In the genomic region with DNA sequence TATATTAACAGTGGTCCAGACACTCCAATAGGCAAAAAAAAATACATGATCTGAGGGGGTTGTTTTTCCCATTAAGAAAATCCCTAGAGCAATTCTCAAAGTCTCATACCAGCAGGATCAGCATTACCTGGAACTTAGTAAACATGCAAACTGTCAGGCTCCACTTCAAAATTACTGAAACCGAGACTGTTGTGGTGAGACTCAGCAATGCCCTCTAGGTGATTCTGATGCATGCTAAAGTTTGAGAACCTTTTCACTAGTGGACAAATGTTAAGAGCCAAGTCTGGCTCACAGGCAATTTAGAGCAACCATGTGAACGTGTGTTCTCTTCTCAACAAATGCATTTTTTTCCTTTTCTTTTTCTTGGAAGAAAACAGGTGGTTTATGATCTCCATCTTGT, we compare ENCODE assay signal across 13 cellular contexts. TPM values are rescaled to one million over a fixed set of nuclear protein-coding genes. Genes with fewer than 3 reads are reported as not detected.
DNase-seq lines count a peak whose midpoint lies in the region; ATAC-seq and TF ChIP-seq lines count a peak whose summit lies in the region.
"Had no signal": no experiment of that assay in that cellular context is flagged by ENCODE, and none has a peak within 500 bp of the region (broad histone marks: within the 10 kb centered on the region; RNA-seq: fewer than 3 reads in every experiment).

No MANE protein-coding gene starts in this region.

- no peaks in the 10 kb centered on the region for H3K79me2 ChIP-seq in KMS-11 (ENCODE audit: insufficient read depth, low read depth)

- peak overlapping the region; percentile 81 for H3K4me2 ChIP-seq in KMS-11

- 86 to 87% methylated on average over 2 of the region's 2 CpGs for WGBS in heart right ventricle, 2 donors
- whole genome bisulfite sequencing in upper lobe of left lung, 2 donors = 83 to 88% methylated on average over 2 of the region's 2 CpGs

- no peaks in the 10 kb centered on the region for H4K20me1 ChIP-seq in KMS-11 (ENCODE audit: insufficient read depth)

- no peak overlapping the region for H3K4me3 ChIP-seq in KMS-11 (IDR thresholded peaks at IDR 0.05; ENCODE audit: insufficient read depth, low read depth, low read length)
- no peak overlapping the region for H3K4me3 ChIP-seq in heart right ventricle
- no peak overlapping the region for H3K4me3 ChIP-seq in upper lobe of left lung

- H3K9me3 ChIP-seq in heart right ventricle (no peaks in the 10 kb centered on the region), upper lobe of left lung (no peaks in the 10 kb centered on the region)

- intact Hi-C loops in heart right ventricle (cut with DNase I) = no loop called here

- TF ChIP-seq EP300 in upper lobe of left lung (IDR thresholded peaks at IDR 0.05) = no peak

- H3K4me1 ChIP-seq in KMS-11 (ENCODE audit: low read depth, poor library complexity, severe bottlenecking) = peaks cover 37% of the 10 kb centered on the region
- no peaks in the 10 kb centered on the region for H3K4me1 ChIP-seq in heart right ventricle
- no peaks in the 10 kb centered on the region for H3K4me1 ChIP-seq in upper lobe of left lung

- ATAC-seq in GM18502 (IDR thresholded peaks at IDR 0.05; ENCODE audit: poor library complexity, unreplicated experiment) (peak; percentile 96), GM19463 (IDR thresholded peaks at IDR 0.05; ENCODE audit: unreplicated experiment) (peak; percentile 98), HG02884 (IDR thresholded peaks at IDR 0.05; ENCODE audit: unreplicated experiment) (peak; percentile 97), heart right ventricle (no peak), upper lobe of left lung (ENCODE audit: low FRiP score in 2 of 2) (no peak)
- ATAC-seq: stimulated activated naive CD8-positive, alpha-beta T cell treated with anti-CD3 and anti-CD28 coated beads, Interleukin-15, Interleukin-2, amounts not matched to agents 100 U/mL and 50 U/mL, for 24 hours had no signal

- H3K27ac ChIP-seq in KMS-11 (peak overlapping the region; percentile 66), heart right ventricle (no peak overlapping the region), upper lobe of left lung (no peak overlapping the region)
- H3K27ac ChIP-seq: WERI-Rb-1 had no signal

- TF ChIP-seq POLR2A in upper lobe of left lung (IDR thresholded peaks at IDR 0.05) = no peak

- no peaks in the 10 kb centered on the region for H3K27me3 ChIP-seq in KMS-11 (ENCODE audit: insufficient read depth, low read depth)
- H3K27me3 ChIP-seq in heart right ventricle = no peaks in the 10 kb centered on the region
- H3K27me3 ChIP-seq in upper lobe of left lung = no peaks in the 10 kb centered on the region

- 0 out of 2 replicates have a peak, but pooled peaks have one; percentile 28 for TF ChIP-seq CTCF in KMS-11 (conservative IDR thresholded peaks at IDR 0.05; ENCODE audit: low read depth, low read length)
- TF ChIP-seq CTCF in heart right ventricle (IDR thresholded peaks at IDR 0.05) = no peak
- TF ChIP-seq CTCF in upper lobe of left lung (IDR thresholded peaks at IDR 0.05) = no peak

- H3K36me3 ChIP-seq in KMS-11 (ENCODE audit: insufficient read depth) (no peaks in the 10 kb centered on the region), heart right ventricle (peaks cover 0 to 90% (median 15%) of the 10 kb centered on the region in 9 donors), upper lobe of left lung (peaks cover 0 to 39% (median 4%) of the 10 kb centered on the region in 4 donors)

- no peak overlapping the region for H3K9ac ChIP-seq in KMS-11

- no peak overlapping the region for H2AFZ ChIP-seq in KMS-11 (ENCODE audit: low read depth)

- DNase-seq in heart right ventricle (no peak), NCI-H446 treated with DMSO at 0.1 percent for 48 hours (lab: John Stamatoyannopoulos, UW) (no peak), upper lobe of left lung (no peak)
- no peak for DNase-seq in stimulated activated naive CD4-positive, alpha-beta T cell (lab: John Stamatoyannopoulos, UW)
- DNase-seq: NCI-H524; nephron progenitor cell; Right ventricle myocardium superior; stimulated activated naive CD8-positive, alpha-beta T cell treated with anti-CD3 and anti-CD28 coated beads, Interleukin-15, Interleukin-2, amounts not matched to agents 100 U/mL and 50 U/mL, for 24 hours; WERI-Rb-1 had no signal

RNA-seq across cellular contexts. Expression of a gene that starts 30.2 kb away (rescaled TPM):
- total RNA-seq in heart right ventricle = 10 to 100 TPM; 12.0 to 18.6 (median 15.5) TPM
- polyA plus RNA-seq in heart right ventricle = 10 to 100 TPM in 1 of 2 donors, 1 to 10 TPM in 1; 3.6 to 10.8 TPM
- total RNA-seq in upper lobe of left lung = 10 to 100 TPM in 3 of 6 donors, 1 to 10 TPM in 3; 6.9 to 24.2 (median 10.3) TPM

RNA-seq across cellular contexts. Expression of a gene that starts 38.2 kb away (rescaled TPM):
- 10 to 100 TPM; 53.4 to 94.9 (median 65.2) TPM for total RNA-seq in heart right ventricle
- 10 to 100 TPM; 13.1 to 21.9 TPM for polyA plus RNA-seq in heart right ventricle
- 10 to 100 TPM; 16.2 to 54.4 (median 30.4) TPM for total RNA-seq in upper lobe of left lung

Comparison
In these comparisons a context has a peak if more than half of its experiments do, and no peak if none do; other contexts are left out.
1. ATAC-seq: peak in GM18502 (single experiment), GM19463 (single experiment) and HG02884 (single experiment); none in heart right ventricle (0 of 8) and upper lobe of left lung (0 of 2).